ENCODE assay signal across 1 cellular context in the genomic region with DNA sequence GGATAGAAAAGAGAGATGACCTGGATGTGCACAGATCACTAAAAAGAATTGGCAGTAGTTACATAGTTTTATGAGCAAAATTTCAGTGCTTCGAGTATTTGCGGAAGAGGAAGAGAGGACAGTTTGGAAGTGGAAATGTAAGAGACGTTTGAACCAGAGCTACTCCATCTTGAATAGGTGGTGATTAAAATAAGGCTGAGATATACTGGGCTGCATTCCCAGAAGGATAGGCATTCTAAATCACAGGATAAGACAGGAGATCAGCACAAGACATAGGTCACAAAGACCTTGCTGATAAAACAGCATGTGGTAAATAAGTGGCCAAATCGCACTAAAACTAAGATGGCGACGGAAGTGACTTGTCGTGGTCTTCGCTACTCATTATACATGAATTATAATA.
TF ChIP-seq lines count a peak whose summit lies in the region.

No MANE protein-coding gene starts in this region.

TF ChIP-seq in K562, 482 proteins besides CTCF, POLR2A, EP300 and RAD21 (continued from another document and continues in another):
- TF ChIP-seq FUS (optimal IDR thresholded peaks at IDR 0.05; ENCODE audit: low read depth, low read length) = no peak
- TF ChIP-seq MAZ (CRISPR knock-in tag; conservative IDR thresholded peaks at IDR 0.05 in 1 of 2, IDR thresholded peaks at IDR 0.05 in 1 of 2) = peak in 1 of 2 experiments; percentile 68; a peak in 2 of 4 replicates
- TF ChIP-seq KAT8 (IDR thresholded peaks at IDR 0.05; ENCODE audit: low read depth) = no peak
- TF ChIP-seq TAF15 (IDR thresholded peaks at IDR 0.05; ENCODE audit: low read depth, low read length) = no peak
- TF ChIP-seq ZFPM2 (CRISPR knock-in tag; IDR thresholded peaks at IDR 0.05) = no peak
- TF ChIP-seq CBX3 (IDR thresholded peaks at IDR 0.05; ENCODE audit: borderline replicate concordance in 1 of 2, low read length in 2 of 2) = no peak
- TF ChIP-seq, protein P1, sequence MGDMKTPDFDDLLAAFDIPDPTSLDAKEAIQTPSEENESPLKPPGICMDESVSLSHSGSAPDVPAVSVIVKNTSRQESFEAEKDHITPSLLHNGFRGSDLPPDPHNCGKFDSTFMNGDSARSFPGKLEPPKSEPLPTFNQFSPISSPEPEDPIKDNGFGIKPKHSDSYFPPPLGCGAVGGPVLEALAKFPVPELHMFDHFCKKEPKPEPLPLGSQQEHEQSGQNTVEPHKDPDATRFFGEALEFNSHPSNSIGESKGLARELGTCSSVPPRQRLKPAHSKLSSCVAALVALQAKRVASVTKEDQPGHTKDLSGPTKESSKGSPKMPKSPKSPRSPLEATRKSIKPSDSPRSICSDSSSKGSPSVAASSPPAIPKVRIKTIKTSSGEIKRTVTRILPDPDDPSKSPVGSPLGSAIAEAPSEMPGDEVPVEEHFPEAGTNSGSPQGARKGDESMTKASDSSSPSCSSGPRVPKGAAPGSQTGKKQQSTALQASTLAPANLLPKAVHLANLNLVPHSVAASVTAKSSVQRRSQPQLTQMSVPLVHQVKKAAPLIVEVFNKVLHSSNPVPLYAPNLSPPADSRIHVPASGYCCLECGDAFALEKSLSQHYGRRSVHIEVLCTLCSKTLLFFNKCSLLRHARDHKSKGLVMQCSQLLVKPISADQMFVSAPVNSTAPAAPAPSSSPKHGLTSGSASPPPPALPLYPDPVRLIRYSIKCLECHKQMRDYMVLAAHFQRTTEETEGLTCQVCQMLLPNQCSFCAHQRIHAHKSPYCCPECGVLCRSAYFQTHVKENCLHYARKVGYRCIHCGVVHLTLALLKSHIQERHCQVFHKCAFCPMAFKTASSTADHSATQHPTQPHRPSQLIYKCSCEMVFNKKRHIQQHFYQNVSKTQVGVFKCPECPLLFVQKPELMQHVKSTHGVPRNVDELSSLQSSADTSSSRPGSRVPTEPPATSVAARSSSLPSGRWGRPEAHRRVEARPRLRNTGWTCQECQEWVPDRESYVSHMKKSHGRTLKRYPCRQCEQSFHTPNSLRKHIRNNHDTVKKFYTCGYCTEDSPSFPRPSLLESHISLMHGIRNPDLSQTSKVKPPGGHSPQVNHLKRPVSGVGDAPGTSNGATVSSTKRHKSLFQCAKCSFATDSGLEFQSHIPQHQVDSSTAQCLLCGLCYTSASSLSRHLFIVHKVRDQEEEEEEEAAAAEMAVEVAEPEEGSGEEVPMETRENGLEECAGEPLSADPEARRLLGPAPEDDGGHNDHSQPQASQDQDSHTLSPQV (IDR thresholded peaks at IDR 0.05) = peak; percentile 73
- TF ChIP-seq MAFG (tag; conservative IDR thresholded peaks at IDR 0.05) = no peak
- no peak for TF ChIP-seq RBM39 (optimal IDR thresholded peaks at IDR 0.05; ENCODE audit: low read depth, low read length)
- TF ChIP-seq RHOXF2B (CRISPR knock-in tag; conservative IDR thresholded peaks at IDR 0.05) = no peak
- TF ChIP-seq ZBTB17 (CRISPR knock-in tag; IDR thresholded peaks at IDR 0.05) = peak; percentile 89
- TF ChIP-seq STAT5A (IDR thresholded peaks at IDR 0.05; ENCODE audit: borderline replicate concordance, low read length) = no peak
- no peak for TF ChIP-seq HNRNPH1 (optimal IDR thresholded peaks at IDR 0.05; ENCODE audit: low read depth, low read length)
- TF ChIP-seq RFX7 (CRISPR knock-in tag; IDR thresholded peaks at IDR 0.05) = no peak
- no peak for TF ChIP-seq CC2D1A (IDR thresholded peaks at IDR 0.05)
- no peak for TF ChIP-seq PRMT5 (CRISPR knock-in tag; IDR thresholded peaks at IDR 0.05)
- 0 out of 2 replicates have a peak, but pooled peaks have one; percentile 34 for TF ChIP-seq E2F3 (CRISPR knock-in tag; IDR thresholded peaks at IDR 0.05)
- TF ChIP-seq ZNF3 (CRISPR knock-in tag; IDR thresholded peaks at IDR 0.05) = no peak
- TF ChIP-seq BRD9 (IDR thresholded peaks at IDR 0.05; ENCODE audit: low read depth, partially characterized antibody) = no peak
- TF ChIP-seq ZNF668 (CRISPR knock-in tag; IDR thresholded peaks at IDR 0.05) = no peak
- TF ChIP-seq ZNF785 (CRISPR knock-in tag; IDR thresholded peaks at IDR 0.05) = no peak
- no peak for TF ChIP-seq XRCC5 (IDR thresholded peaks at IDR 0.05; ENCODE audit: low read depth, low read length)
- 0 out of 2 replicates have a peak, but pooled peaks have one; percentile 64 for TF ChIP-seq ZNF644 (tag; IDR thresholded peaks at IDR 0.05; ENCODE audit: low read depth)
- TF ChIP-seq, protein P2, sequence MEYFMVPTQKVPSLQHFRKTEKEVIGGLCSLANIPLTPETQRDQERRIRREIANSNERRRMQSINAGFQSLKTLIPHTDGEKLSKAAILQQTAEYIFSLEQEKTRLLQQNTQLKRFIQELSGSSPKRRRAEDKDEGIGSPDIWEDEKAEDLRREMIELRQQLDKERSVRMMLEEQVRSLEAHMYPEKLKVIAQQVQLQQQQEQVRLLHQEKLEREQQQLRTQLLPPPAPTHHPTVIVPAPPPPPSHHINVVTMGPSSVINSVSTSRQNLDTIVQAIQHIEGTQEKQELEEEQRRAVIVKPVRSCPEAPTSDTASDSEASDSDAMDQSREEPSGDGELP (CRISPR knock-in tag; IDR thresholded peaks at IDR 0.05; ENCODE audit: borderline replicate concordance) = no peak
- TF ChIP-seq CBX2 (IDR thresholded peaks at IDR 0.05; ENCODE audit: insufficient read depth, low read length, poor library complexity, severe bottlenecking) = no peak
- TF ChIP-seq, protein P3, sequence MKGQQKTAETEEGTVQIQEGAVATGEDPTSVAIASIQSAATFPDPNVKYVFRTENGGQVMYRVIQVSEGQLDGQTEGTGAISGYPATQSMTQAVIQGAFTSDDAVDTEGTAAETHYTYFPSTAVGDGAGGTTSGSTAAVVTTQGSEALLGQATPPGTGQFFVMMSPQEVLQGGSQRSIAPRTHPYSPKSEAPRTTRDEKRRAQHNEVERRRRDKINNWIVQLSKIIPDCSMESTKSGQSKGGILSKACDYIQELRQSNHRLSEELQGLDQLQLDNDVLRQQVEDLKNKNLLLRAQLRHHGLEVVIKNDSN (CRISPR knock-in tag; IDR thresholded peaks at IDR 0.05) = no peak
- TF ChIP-seq ZNF830 (CRISPR knock-in tag; IDR thresholded peaks at IDR 0.05) = no peak
- TF ChIP-seq, protein P4, sequence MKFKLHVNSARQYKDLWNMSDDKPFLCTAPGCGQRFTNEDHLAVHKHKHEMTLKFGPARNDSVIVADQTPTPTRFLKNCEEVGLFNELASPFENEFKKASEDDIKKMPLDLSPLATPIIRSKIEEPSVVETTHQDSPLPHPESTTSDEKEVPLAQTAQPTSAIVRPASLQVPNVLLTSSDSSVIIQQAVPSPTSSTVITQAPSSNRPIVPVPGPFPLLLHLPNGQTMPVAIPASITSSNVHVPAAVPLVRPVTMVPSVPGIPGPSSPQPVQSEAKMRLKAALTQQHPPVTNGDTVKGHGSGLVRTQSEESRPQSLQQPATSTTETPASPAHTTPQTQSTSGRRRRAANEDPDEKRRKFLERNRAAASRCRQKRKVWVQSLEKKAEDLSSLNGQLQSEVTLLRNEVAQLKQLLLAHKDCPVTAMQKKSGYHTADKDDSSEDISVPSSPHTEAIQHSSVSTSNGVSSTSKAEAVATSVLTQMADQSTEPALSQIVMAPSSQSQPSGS (CRISPR knock-in tag; IDR thresholded peaks at IDR 0.05) = no peak
- TF ChIP-seq, protein P5, sequence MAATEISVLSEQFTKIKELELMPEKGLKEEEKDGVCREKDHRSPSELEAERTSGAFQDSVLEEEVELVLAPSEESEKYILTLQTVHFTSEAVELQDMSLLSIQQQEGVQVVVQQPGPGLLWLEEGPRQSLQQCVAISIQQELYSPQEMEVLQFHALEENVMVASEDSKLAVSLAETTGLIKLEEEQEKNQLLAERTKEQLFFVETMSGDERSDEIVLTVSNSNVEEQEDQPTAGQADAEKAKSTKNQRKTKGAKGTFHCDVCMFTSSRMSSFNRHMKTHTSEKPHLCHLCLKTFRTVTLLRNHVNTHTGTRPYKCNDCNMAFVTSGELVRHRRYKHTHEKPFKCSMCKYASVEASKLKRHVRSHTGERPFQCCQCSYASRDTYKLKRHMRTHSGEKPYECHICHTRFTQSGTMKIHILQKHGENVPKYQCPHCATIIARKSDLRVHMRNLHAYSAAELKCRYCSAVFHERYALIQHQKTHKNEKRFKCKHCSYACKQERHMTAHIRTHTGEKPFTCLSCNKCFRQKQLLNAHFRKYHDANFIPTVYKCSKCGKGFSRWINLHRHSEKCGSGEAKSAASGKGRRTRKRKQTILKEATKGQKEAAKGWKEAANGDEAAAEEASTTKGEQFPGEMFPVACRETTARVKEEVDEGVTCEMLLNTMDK (IDR thresholded peaks at IDR 0.05; ENCODE audit: borderline replicate concordance, insufficient read depth, low read depth, low read length, poor library complexity, severe bottlenecking) = no peak
- TF ChIP-seq ZNF24 (IDR thresholded peaks at IDR 0.05) = no peak
- TF ChIP-seq, protein P6, sequence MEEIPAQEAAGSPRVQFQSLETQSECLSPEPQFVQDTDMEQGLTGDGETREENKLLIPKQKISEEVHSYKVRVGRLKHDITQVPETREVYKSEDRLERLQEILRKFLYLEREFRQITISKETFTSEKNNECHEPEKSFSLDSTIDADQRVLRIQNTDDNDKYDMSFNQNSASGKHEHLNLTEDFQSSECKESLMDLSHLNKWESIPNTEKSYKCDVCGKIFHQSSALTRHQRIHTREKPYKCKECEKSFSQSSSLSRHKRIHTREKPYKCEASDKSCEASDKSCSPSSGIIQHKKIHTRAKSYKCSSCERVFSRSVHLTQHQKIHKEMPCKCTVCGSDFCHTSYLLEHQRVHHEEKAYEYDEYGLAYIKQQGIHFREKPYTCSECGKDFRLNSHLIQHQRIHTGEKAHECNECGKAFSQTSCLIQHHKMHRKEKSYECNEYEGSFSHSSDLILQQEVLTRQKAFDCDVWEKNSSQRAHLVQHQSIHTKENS (CRISPR knock-in tag; IDR thresholded peaks at IDR 0.05) = no peak
- TF ChIP-seq SRSF9 (IDR thresholded peaks at IDR 0.05; ENCODE audit: borderline replicate concordance, low read depth, low read length) = no peak
- no peak for TF ChIP-seq GTF2E2 (tag; IDR thresholded peaks at IDR 0.05)
- TF ChIP-seq DPF2 (IDR thresholded peaks at IDR 0.05) = no peak
- TF ChIP-seq, protein P7, sequence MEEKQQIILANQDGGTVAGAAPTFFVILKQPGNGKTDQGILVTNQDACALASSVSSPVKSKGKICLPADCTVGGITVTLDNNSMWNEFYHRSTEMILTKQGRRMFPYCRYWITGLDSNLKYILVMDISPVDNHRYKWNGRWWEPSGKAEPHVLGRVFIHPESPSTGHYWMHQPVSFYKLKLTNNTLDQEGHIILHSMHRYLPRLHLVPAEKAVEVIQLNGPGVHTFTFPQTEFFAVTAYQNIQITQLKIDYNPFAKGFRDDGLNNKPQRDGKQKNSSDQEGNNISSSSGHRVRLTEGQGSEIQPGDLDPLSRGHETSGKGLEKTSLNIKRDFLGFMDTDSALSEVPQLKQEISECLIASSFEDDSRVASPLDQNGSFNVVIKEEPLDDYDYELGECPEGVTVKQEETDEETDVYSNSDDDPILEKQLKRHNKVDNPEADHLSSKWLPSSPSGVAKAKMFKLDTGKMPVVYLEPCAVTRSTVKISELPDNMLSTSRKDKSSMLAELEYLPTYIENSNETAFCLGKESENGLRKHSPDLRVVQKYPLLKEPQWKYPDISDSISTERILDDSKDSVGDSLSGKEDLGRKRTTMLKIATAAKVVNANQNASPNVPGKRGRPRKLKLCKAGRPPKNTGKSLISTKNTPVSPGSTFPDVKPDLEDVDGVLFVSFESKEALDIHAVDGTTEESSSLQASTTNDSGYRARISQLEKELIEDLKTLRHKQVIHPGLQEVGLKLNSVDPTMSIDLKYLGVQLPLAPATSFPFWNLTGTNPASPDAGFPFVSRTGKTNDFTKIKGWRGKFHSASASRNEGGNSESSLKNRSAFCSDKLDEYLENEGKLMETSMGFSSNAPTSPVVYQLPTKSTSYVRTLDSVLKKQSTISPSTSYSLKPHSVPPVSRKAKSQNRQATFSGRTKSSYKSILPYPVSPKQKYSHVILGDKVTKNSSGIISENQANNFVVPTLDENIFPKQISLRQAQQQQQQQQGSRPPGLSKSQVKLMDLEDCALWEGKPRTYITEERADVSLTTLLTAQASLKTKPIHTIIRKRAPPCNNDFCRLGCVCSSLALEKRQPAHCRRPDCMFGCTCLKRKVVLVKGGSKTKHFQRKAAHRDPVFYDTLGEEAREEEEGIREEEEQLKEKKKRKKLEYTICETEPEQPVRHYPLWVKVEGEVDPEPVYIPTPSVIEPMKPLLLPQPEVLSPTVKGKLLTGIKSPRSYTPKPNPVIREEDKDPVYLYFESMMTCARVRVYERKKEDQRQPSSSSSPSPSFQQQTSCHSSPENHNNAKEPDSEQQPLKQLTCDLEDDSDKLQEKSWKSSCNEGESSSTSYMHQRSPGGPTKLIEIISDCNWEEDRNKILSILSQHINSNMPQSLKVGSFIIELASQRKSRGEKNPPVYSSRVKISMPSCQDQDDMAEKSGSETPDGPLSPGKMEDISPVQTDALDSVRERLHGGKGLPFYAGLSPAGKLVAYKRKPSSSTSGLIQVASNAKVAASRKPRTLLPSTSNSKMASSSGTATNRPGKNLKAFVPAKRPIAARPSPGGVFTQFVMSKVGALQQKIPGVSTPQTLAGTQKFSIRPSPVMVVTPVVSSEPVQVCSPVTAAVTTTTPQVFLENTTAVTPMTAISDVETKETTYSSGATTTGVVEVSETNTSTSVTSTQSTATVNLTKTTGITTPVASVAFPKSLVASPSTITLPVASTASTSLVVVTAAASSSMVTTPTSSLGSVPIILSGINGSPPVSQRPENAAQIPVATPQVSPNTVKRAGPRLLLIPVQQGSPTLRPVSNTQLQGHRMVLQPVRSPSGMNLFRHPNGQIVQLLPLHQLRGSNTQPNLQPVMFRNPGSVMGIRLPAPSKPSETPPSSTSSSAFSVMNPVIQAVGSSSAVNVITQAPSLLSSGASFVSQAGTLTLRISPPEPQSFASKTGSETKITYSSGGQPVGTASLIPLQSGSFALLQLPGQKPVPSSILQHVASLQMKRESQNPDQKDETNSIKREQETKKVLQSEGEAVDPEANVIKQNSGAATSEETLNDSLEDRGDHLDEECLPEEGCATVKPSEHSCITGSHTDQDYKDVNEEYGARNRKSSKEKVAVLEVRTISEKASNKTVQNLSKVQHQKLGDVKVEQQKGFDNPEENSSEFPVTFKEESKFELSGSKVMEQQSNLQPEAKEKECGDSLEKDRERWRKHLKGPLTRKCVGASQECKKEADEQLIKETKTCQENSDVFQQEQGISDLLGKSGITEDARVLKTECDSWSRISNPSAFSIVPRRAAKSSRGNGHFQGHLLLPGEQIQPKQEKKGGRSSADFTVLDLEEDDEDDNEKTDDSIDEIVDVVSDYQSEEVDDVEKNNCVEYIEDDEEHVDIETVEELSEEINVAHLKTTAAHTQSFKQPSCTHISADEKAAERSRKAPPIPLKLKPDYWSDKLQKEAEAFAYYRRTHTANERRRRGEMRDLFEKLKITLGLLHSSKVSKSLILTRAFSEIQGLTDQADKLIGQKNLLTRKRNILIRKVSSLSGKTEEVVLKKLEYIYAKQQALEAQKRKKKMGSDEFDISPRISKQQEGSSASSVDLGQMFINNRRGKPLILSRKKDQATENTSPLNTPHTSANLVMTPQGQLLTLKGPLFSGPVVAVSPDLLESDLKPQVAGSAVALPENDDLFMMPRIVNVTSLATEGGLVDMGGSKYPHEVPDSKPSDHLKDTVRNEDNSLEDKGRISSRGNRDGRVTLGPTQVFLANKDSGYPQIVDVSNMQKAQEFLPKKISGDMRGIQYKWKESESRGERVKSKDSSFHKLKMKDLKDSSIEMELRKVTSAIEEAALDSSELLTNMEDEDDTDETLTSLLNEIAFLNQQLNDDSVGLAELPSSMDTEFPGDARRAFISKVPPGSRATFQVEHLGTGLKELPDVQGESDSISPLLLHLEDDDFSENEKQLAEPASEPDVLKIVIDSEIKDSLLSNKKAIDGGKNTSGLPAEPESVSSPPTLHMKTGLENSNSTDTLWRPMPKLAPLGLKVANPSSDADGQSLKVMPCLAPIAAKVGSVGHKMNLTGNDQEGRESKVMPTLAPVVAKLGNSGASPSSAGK (IDR thresholded peaks at IDR 0.05) = no peak
- TF ChIP-seq POU5F1 (IDR thresholded peaks at IDR 0.05; ENCODE audit: borderline replicate concordance, low read depth, low read length, partially characterized antibody) = no peak
